Comparison of ENCODE assay signal across 2 cellular contexts in the genomic region with DNA sequence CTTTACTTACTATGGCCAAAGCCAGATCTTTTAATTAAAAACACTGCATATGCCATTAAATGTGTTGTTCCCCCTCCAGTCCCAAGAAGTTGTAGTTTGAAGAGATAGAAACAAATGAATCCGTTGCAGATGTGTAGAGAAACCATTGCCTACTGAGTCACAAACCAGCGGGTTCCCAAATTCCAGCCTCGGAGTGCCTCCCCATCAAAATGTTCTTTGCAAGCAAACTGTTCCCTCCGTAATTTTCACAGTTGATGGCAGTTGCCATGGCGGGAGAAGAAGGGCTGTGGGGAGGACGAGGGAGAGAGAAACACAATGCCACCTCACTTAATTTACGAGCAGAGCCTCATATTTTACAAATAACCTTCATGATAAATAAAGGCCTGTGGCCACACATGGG.
TF ChIP-seq lines count a peak whose summit lies in the region.

No MANE protein-coding gene starts in this region.

TF ChIP-seq in SK-N-SH, 30 proteins besides CTCF, POLR2A, EP300 and RAD21 (continued from another document):
- TF ChIP-seq SMC3 (IDR thresholded peaks at IDR 0.05; ENCODE audit: low read depth, low read length) (no peak), POLR2AphosphoS5 (IDR thresholded peaks at IDR 0.05; ENCODE audit: low read depth, low read length) (no peak), MEF2A (IDR thresholded peaks at IDR 0.05; ENCODE audit: borderline replicate concordance, low read depth) (no peak), NFIC (IDR thresholded peaks at IDR 0.05; ENCODE audit: borderline replicate concordance) (no peak), EZH2phosphoT487 (IDR thresholded peaks at IDR 0.05; ENCODE audit: borderline replicate concordance, low read depth) (no peak), RFX5 (IDR thresholded peaks at IDR 0.05; ENCODE audit: low read length) (no peak), YY1 (IDR thresholded peaks at IDR 0.05; ENCODE audit: low read depth) (no peak), FOXM1 (IDR thresholded peaks at IDR 0.05; ENCODE audit: low read depth) (no peak), GABPA (IDR thresholded peaks at IDR 0.05; ENCODE audit: low read depth) (no peak), TEAD4 (IDR thresholded peaks at IDR 0.05; ENCODE audit: borderline replicate concordance, insufficient read depth) (no peak), MXI1 (IDR thresholded peaks at IDR 0.05; ENCODE audit: low read depth, low read length) (no peak)
- TF ChIP-seq, protein P1, sequence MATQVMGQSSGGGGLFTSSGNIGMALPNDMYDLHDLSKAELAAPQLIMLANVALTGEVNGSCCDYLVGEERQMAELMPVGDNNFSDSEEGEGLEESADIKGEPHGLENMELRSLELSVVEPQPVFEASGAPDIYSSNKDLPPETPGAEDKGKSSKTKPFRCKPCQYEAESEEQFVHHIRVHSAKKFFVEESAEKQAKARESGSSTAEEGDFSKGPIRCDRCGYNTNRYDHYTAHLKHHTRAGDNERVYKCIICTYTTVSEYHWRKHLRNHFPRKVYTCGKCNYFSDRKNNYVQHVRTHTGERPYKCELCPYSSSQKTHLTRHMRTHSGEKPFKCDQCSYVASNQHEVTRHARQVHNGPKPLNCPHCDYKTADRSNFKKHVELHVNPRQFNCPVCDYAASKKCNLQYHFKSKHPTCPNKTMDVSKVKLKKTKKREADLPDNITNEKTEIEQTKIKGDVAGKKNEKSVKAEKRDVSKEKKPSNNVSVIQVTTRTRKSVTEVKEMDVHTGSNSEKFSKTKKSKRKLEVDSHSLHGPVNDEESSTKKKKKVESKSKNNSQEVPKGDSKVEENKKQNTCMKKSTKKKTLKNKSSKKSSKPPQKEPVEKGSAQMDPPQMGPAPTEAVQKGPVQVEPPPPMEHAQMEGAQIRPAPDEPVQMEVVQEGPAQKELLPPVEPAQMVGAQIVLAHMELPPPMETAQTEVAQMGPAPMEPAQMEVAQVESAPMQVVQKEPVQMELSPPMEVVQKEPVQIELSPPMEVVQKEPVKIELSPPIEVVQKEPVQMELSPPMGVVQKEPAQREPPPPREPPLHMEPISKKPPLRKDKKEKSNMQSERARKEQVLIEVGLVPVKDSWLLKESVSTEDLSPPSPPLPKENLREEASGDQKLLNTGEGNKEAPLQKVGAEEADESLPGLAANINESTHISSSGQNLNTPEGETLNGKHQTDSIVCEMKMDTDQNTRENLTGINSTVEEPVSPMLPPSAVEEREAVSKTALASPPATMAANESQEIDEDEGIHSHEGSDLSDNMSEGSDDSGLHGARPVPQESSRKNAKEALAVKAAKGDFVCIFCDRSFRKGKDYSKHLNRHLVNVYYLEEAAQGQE (IDR thresholded peaks at IDR 0.05; ENCODE audit: low read depth, low read length) = no peak
- TF ChIP-seq, protein P2, sequence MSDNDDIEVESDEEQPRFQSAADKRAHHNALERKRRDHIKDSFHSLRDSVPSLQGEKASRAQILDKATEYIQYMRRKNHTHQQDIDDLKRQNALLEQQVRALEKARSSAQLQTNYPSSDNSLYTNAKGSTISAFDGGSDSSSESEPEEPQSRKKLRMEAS (IDR thresholded peaks at IDR 0.05; ENCODE audit: low read depth) = no peak

TF ChIP-seq in SK-N-SH treated with all-trans-retinoic acid at 6 μM for 48 hours, 23 proteins besides CTCF, POLR2A, EP300 and RAD21 (continued from another document):
- TF ChIP-seq, protein P3, sequence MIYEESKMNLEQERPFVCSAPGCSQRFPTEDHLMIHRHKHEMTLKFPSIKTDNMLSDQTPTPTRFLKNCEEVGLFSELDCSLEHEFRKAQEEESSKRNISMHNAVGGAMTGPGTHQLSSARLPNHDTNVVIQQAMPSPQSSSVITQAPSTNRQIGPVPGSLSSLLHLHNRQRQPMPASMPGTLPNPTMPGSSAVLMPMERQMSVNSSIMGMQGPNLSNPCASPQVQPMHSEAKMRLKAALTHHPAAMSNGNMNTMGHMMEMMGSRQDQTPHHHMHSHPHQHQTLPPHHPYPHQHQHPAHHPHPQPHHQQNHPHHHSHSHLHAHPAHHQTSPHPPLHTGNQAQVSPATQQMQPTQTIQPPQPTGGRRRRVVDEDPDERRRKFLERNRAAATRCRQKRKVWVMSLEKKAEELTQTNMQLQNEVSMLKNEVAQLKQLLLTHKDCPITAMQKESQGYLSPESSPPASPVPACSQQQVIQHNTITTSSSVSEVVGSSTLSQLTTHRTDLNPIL (CRISPR knock-in tag; IDR thresholded peaks at IDR 0.05; ENCODE audit: low read depth) = no peak
- TF ChIP-seq, protein P4, sequence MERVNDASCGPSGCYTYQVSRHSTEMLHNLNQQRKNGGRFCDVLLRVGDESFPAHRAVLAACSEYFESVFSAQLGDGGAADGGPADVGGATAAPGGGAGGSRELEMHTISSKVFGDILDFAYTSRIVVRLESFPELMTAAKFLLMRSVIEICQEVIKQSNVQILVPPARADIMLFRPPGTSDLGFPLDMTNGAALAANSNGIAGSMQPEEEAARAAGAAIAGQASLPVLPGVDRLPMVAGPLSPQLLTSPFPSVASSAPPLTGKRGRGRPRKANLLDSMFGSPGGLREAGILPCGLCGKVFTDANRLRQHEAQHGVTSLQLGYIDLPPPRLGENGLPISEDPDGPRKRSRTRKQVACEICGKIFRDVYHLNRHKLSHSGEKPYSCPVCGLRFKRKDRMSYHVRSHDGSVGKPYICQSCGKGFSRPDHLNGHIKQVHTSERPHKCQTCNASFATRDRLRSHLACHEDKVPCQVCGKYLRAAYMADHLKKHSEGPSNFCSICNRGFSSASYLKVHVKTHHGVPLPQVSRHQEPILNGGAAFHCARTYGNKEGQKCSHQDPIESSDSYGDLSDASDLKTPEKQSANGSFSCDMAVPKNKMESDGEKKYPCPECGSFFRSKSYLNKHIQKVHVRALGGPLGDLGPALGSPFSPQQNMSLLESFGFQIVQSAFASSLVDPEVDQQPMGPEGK (CRISPR knock-in tag; IDR thresholded peaks at IDR 0.05; ENCODE audit: borderline replicate concordance) = no peak
- no peak for TF ChIP-seq ISL1 (CRISPR knock-in tag; IDR thresholded peaks at IDR 0.05)
- TF ChIP-seq ZFP30 (CRISPR knock-in tag; IDR thresholded peaks at IDR 0.05) = no peak
- TF ChIP-seq, protein P5, sequence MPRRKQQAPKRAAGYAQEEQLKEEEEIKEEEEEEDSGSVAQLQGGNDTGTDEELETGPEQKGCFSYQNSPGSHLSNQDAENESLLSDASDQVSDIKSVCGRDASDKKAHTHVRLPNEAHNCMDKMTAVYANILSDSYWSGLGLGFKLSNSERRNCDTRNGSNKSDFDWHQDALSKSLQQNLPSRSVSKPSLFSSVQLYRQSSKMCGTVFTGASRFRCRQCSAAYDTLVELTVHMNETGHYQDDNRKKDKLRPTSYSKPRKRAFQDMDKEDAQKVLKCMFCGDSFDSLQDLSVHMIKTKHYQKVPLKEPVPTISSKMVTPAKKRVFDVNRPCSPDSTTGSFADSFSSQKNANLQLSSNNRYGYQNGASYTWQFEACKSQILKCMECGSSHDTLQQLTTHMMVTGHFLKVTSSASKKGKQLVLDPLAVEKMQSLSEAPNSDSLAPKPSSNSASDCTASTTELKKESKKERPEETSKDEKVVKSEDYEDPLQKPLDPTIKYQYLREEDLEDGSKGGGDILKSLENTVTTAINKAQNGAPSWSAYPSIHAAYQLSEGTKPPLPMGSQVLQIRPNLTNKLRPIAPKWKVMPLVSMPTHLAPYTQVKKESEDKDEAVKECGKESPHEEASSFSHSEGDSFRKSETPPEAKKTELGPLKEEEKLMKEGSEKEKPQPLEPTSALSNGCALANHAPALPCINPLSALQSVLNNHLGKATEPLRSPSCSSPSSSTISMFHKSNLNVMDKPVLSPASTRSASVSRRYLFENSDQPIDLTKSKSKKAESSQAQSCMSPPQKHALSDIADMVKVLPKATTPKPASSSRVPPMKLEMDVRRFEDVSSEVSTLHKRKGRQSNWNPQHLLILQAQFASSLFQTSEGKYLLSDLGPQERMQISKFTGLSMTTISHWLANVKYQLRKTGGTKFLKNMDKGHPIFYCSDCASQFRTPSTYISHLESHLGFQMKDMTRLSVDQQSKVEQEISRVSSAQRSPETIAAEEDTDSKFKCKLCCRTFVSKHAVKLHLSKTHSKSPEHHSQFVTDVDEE (CRISPR knock-in tag; IDR thresholded peaks at IDR 0.05) = no peak
- no peak for TF ChIP-seq GLIS3 (CRISPR knock-in tag; IDR thresholded peaks at IDR 0.05)
- no peak for TF ChIP-seq ZNF565 (CRISPR knock-in tag; conservative IDR thresholded peaks at IDR 0.05; ENCODE audit: low read depth)
- TF ChIP-seq ZFP3 (CRISPR knock-in tag; IDR thresholded peaks at IDR 0.05) = no peak
